10 cellular contexts compared by ENCODE assay signal in genomic region chr5:72508241-72509170, GRCh38. TPM values are rescaled to one million over a fixed set of nuclear protein-coding genes. Genes with fewer than 3 reads are reported as not detected.
DNase-seq lines count a peak whose midpoint lies in the region; ATAC-seq and TF ChIP-seq lines count a peak whose summit lies in the region.
"Had no signal": no experiment of that assay in that cellular context is flagged by ENCODE, and none has a peak within 500 bp of the region (broad histone marks: within the 10 kb centered on the region; RNA-seq: fewer than 3 reads in every experiment).

No MANE protein-coding gene starts in this region.

- H3K4me3 Mint-ChIP-seq in MCF 10A (ENCODE audit: unreplicated experiment) (no peak overlapping the region), brain (no peak overlapping the region)
- no peak overlapping the region for H3K4me3 Mint-ChIP-seq in activated T-cell treated with anti-CD3 and anti-CD28 coated beads, Interleukin-2, amount 50 U/mL, for 24 hours

- H3K4me3 ChIP-seq in breast epithelium (no peak overlapping the region), tibial nerve (no peak overlapping the region)

- H3K36me3 ChIP-seq in breast epithelium (no peaks in the 10 kb centered on the region), tibial nerve (no peaks in the 10 kb centered on the region)

- BruUV-seq in MCF 10A (replicated peaks; lab: Mats Ljungman, UMichigan), result no TSS peak

- H3K9me3 Mint-ChIP-seq in MCF 10A (ENCODE audit: unreplicated experiment), result no peaks in the 10 kb centered on the region
- H3K9me3 Mint-ChIP-seq in brain, result peaks cover 0 to 2% (median 0%) of the 10 kb centered on the region in 5 experiments
- no peaks in the 10 kb centered on the region for H3K9me3 Mint-ChIP-seq in activated T-cell treated with anti-CD3 and anti-CD28 coated beads, Interleukin-2, amount 50 U/mL, for 24 hours

- peaks cover 24% of the 10 kb centered on the region for H3K4me1 Mint-ChIP-seq in MCF 10A (ENCODE audit: insufficient read depth, unreplicated experiment)
- H3K4me1 Mint-ChIP-seq in brain, result peaks cover 39% of the 10 kb centered on the region
- H3K4me1 Mint-ChIP-seq in activated T-cell treated with anti-CD3 and anti-CD28 coated beads, Interleukin-2, amount 50 U/mL, for 24 hours (ENCODE audit: low read depth), result peaks cover 14% of the 10 kb centered on the region

- H3K36me3 Mint-ChIP-seq in MCF 10A (ENCODE audit: insufficient read depth, unreplicated experiment), result no peaks in the 10 kb centered on the region
- H3K36me3 Mint-ChIP-seq in brain, result no peaks in the 10 kb centered on the region
- no peaks in the 10 kb centered on the region for H3K36me3 Mint-ChIP-seq in activated T-cell treated with anti-CD3 and anti-CD28 coated beads, Interleukin-2, amount 50 U/mL, for 24 hours (ENCODE audit: low read depth)

- CTCF ChIA-PET in MCF 10A (lab: Yijun Ruan, JAX), result no interaction called here

- TF ChIP-seq CTCF in MCF 10A (IDR thresholded peaks at IDR 0.05; ENCODE audit: unreplicated experiment), result no peak
- no peak for TF ChIP-seq CTCF in breast epithelium (IDR thresholded peaks at IDR 0.05)
- no peak for TF ChIP-seq CTCF in brain (conservative IDR thresholded peaks at IDR 0.05)
- TF ChIP-seq CTCF in tibial nerve (IDR thresholded peaks at IDR 0.05), result no peak

- 78 to 91% methylated on average over 8 of the region's 8 CpGs for WGBS in tibial nerve, 2 donors

- H3K27me3 Mint-ChIP-seq in MCF 10A (ENCODE audit: insufficient read depth, unreplicated experiment), result no peaks in the 10 kb centered on the region
- peaks cover 6% of the 10 kb centered on the region for H3K27me3 Mint-ChIP-seq in brain
- H3K27me3 Mint-ChIP-seq in activated T-cell treated with anti-CD3 and anti-CD28 coated beads, Interleukin-2, amount 50 U/mL, for 24 hours, result peaks cover 64% of the 10 kb centered on the region

- intact Hi-C loops in MCF 10A (cut with micrococcal nuclease), result no loop called here
- intact Hi-C loops in breast epithelium (cut with DNase I; ENCODE audit: low total_unique reads), result no loop called here

- H3K4me1 ChIP-seq in breast epithelium, result no peaks in the 10 kb centered on the region
- peaks cover 0 to 33% (median 0%) of the 10 kb centered on the region in 4 donors for H3K4me1 ChIP-seq in tibial nerve

- peak; percentile 91 for ATAC-seq in HG03135 (IDR thresholded peaks at IDR 0.05; ENCODE audit: unreplicated experiment)
- no peak for ATAC-seq in stimulated activated naive CD8-positive, alpha-beta T cell treated with anti-CD3 and anti-CD28 coated beads, Interleukin-15, Interleukin-2, amounts not matched to agents 100 U/mL and 50 U/mL, for 24 hours

- H3K27me3 ChIP-seq in breast epithelium (no peaks in the 10 kb centered on the region), tibial nerve (no peaks in the 10 kb centered on the region)

- no peak for TF ChIP-seq EP300 in tibial nerve (IDR thresholded peaks at IDR 0.05)

- H3K27ac Mint-ChIP-seq in MCF 10A (ENCODE audit: low read depth, unreplicated experiment) (peak overlapping the region; percentile 41), brain (peak overlapping the region in 3 of 5 experiments; percentile 15 to 93 (median 39))
- no peak overlapping the region for H3K27ac Mint-ChIP-seq in activated T-cell treated with anti-CD3 and anti-CD28 coated beads, Interleukin-2, amount 50 U/mL, for 24 hours

- POLR2A ChIA-PET in MCF 10A (lab: Yijun Ruan, JAX), result interaction anchor here (0.7 to 1.0 kb wide), 3 partner anchors 16 to 125 kb away, joined by 3 to 4 read pairs (median 3); no protein-coding TSS in a partner anchor

- DNase-seq in MCF 10A (ENCODE audit: unreplicated experiment) (no peak), breast epithelium (ENCODE audit: low spot score in 2 of 2) (no peak), tibial nerve (ENCODE audit: low spot score in 2 of 2) (no peak), NCI-H146 treated with DMSO at 0.1 percent for 48 hours (lab: John Stamatoyannopoulos, UW; ENCODE audit: unreplicated experiment) (no peak)
- no peak for DNase-seq in stimulated activated naive CD8-positive, alpha-beta T cell treated with anti-CD3 and anti-CD28 coated beads, Interleukin-15, Interleukin-2, amounts not matched to agents 100 U/mL and 50 U/mL, for 24 hours
- DNase-seq in activated T-cell treated with anti-CD3 and anti-CD28 coated beads, Interleukin-2, amount 50 U/mL, for 24 hours, result no peak
- DNase-seq: activated gamma-delta T cell treated with Interleukin-2 at 50 U/mL for 16 hours had no signal

- H3K27ac ChIP-seq in breast epithelium (no peak overlapping the region), tibial nerve (peak overlapping the region in 3 of 4 donors; percentile 4 to 63 (median 10))
- H3K27ac ChIP-seq: 22Rv1 had no signal

- H3K9me3 ChIP-seq in breast epithelium (no peaks in the 10 kb centered on the region), tibial nerve (no peaks in the 10 kb centered on the region)

- no peak for TF ChIP-seq POLR2A in breast epithelium (IDR thresholded peaks at IDR 0.05)
- TF ChIP-seq POLR2A in tibial nerve (IDR thresholded peaks at IDR 0.05), result no peak

RNA-seq across cellular contexts. Expression of gene ZNF366, which starts 1.3 kb away (rescaled TPM):
- total RNA-seq in MCF 10A (2022) (not detected in 2 replicates), breast epithelium (1 to 10 TPM; 1.9 to 5.2 (median 2.6) TPM), tibial nerve (10 to 100 TPM in 1 of 4 donors, 1 to 10 TPM in 3; 3.3 to 10.6 (median 5.2) TPM)
- 1.6 TPM for polyA plus RNA-seq in brain (ENCODE audit: insufficient read depth, low read depth, low replicate concordance)

Comparison
In these comparisons a context has a peak if more than half of its experiments do, and no peak if none do; other contexts are left out.
1. H3K27ac ChIP-seq: peak in tibial nerve (3 of 4); none in breast epithelium (0 of 2).